In the genomic region with DNA sequence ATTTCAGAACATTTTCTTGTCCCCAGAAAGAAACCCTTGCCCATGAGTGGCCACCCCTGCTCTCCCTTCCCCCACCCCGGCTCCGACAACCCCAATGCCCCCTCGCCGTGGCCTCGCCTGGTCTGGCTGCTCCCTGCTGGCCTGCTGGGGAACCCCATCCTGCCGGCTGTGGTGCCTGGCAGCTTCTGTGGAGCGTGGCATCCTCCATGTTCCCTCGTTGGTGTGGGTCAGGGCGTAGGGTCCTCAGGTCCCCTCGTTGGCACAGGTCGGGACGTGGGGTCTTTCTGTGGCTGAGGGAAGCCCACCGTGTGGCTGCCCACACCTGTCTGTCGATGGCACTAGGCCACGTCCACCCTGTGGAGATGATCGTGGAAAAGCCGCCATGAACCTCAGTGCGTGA, we compare ENCODE assay signal across 23 cellular contexts.
A peak's percentile ranks its signal among the peaks of the same experiment; 100 is the strongest.
DNase-seq lines count a peak whose midpoint lies in the region; ATAC-seq, FAIRE-seq and TF ChIP-seq lines count a peak whose summit lies in the region.
"Had no signal": no experiment of that assay in that cellular context is flagged by ENCODE, and none has a peak within 500 bp of the region (broad histone marks: within the 10 kb centered on the region; RNA-seq: fewer than 3 reads in every experiment).

No MANE protein-coding gene starts in this region.

- H3K27me3 ChIP-seq in heart right ventricle (no peaks in the 10 kb centered on the region), endothelial cell of umbilical vein (ENCODE audit: control insufficient read depth in 2 of 2, insufficient read depth in 2 of 2, low read length in 2 of 2) (no peaks in the 10 kb centered on the region), ovary (no peaks in the 10 kb centered on the region), upper lobe of left lung (no peaks in the 10 kb centered on the region), adrenal gland (no peaks in the 10 kb centered on the region)

- H4K20me1 ChIP-seq in endothelial cell of umbilical vein (replicated peaks; ENCODE audit: control insufficient read depth, extremely low read depth, insufficient read depth, low read length) = no peaks in the 10 kb centered on the region

- H3K9me3 ChIP-seq in heart right ventricle (no peaks in the 10 kb centered on the region), endothelial cell of umbilical vein (replicated peaks; ENCODE audit: control insufficient read depth, insufficient read depth, low read length) (no peaks in the 10 kb centered on the region), ovary (no peaks in the 10 kb centered on the region), upper lobe of left lung (no peaks in the 10 kb centered on the region), adrenal gland (replicated peaks in 1 of 3) (no peaks in the 10 kb centered on the region)
- H3K9me3 ChIP-seq: prostate gland had no signal

- CTCF ChIA-PET in endothelial cell of umbilical vein (lab: Charles Lee) = no interaction called here

- no peak for FAIRE-seq in endothelial cell of umbilical vein (lab: Jason Lieb, UNC)
- FAIRE-seq: GM12892, small intestine, urothelium cell line had no signal

- intact Hi-C loops in heart right ventricle (cut with DNase I) (loop anchor here in 7 of 10 donors (1.0 to 5.0 kb wide), 7 partner anchors 49 to 70 kb away; a partner anchor contains a TSS), left cardiac atrium (cut with DNase I) (loop anchor here in 1 of 2 donors (5.0 kb wide), 1 partner anchor 50 kb away; no protein-coding TSS in a partner anchor), endothelial cell of umbilical vein (cut with micrococcal nuclease) (loop anchor here (1.0 kb wide), 4 partner anchors 28 to 71 kb away; no protein-coding TSS in a partner anchor), ovary (cut with DNase I) (no loop called here), adrenal gland (cut with DNase I) (no loop called here)

- H3K79me2 ChIP-seq in endothelial cell of umbilical vein (ENCODE audit: control insufficient read depth, insufficient read depth, low read length) = no peaks in the 10 kb centered on the region

- BruUV-seq in endothelial cell of umbilical vein (replicated peaks; lab: Mats Ljungman, UMichigan) = no TSS peak

- DNase-seq in heart right ventricle (no peak), left cardiac atrium (no peak), endothelial cell of umbilical vein (ENCODE audit: low read depth, low spot score) (no peak), ovary (peak in 3 of 5 donors; percentile 17 to 50 (median 48)), upper lobe of left lung (peak in 1 of 2 donors; percentile 71), adrenal gland (no peak), middle frontal gyrus (ENCODE audit: extremely low spot score, low spot score) (no peak)
- DNase-seq: activated CD4-positive, CD25-positive, alpha-beta regulatory T cell; activated CD8-positive, alpha-beta T cell treated with anti-CD3 and anti-CD28 coated beads for 36 hours; activated T-cell treated with anti-CD3 and anti-CD28 coated beads, Interleukin-2, amount 50 U/mL, for 1 hour; cerebellar nuclear complex; effector memory CD8-positive, alpha-beta T cell; NCI-H1092 treated with DMSO at 0.1 percent for 48 hours; NCI-H2029 treated with DMSO at 0.1 percent for 48 hours; NCI-H82; stimulated activated CD4-positive, alpha-beta T cell treated with anti-CD3 and anti-CD28 coated beads, Interleukin-4, amount 100 ng/mL, for 1 hour; stimulated activated naive CD8-positive, alpha-beta T cell treated with anti-CD3 and anti-CD28 coated beads, Interleukin-15, amount 100 ng/mL, for 72 hours had no signal

- TF ChIP-seq EP300 in ovary (IDR thresholded peaks at IDR 0.05) (no peak), upper lobe of left lung (IDR thresholded peaks at IDR 0.05) (no peak)

- no peaks in the 10 kb centered on the region for H3K9me1 ChIP-seq in endothelial cell of umbilical vein (replicated peaks; ENCODE audit: control insufficient read depth, extremely low read depth, insufficient read depth, low read length)

- H3K36me3 ChIP-seq in heart right ventricle (peaks cover 0 to 68% (median 6%) of the 10 kb centered on the region in 9 donors), endothelial cell of umbilical vein (ENCODE audit: control insufficient read depth in 2 of 2, extremely low read depth in 1 of 2, insufficient read depth in 2 of 2, low read length in 2 of 2) (peaks cover 0 to 21% of the 10 kb centered on the region in 2 experiments), ovary (no peaks in the 10 kb centered on the region), upper lobe of left lung (peaks cover 0 to 48% (median 17%) of the 10 kb centered on the region in 4 donors), adrenal gland (replicated peaks in 1 of 2) (peaks cover 0 to 13% of the 10 kb centered on the region in 2 donors)
- H3K36me3 ChIP-seq: prostate gland had no signal

- dilution Hi-C loops in endothelial cell of umbilical vein (cut with MboI; ENCODE audit: extremely low pct_ligation_motif_present, low sequenced_read_pairs) = no loop called here

- H3K27ac ChIP-seq in heart right ventricle (peak overlapping the region in 8 of 10 donors; percentile 49 to 91 (median 78)), endothelial cell of umbilical vein (ENCODE audit: insufficient read depth, low read depth, low read length) (peak overlapping the region; percentile 98), ovary (no peak overlapping the region), upper lobe of left lung (peak overlapping the region; percentile 67 to 90 (median 80)), adrenal gland (no peak overlapping the region)
- H3K27ac ChIP-seq: HL-60, prostate gland had no signal

- H3K4me3 ChIP-seq in heart right ventricle (no peak overlapping the region), endothelial cell of umbilical vein (replicated peaks in 1 of 3; ENCODE audit: insufficient read depth in 1 of 3, low read depth in 1 of 3, low read length in 3 of 3) (no peak overlapping the region), ovary (no peak overlapping the region), upper lobe of left lung (no peak overlapping the region), adrenal gland (no peak overlapping the region)
- H3K4me3 ChIP-seq: prostate gland had no signal

- TF ChIP-seq CTCF in heart right ventricle (IDR thresholded peaks at IDR 0.05) = no peak
- TF ChIP-seq CTCF in endothelial cell of umbilical vein (IDR thresholded peaks at IDR 0.05; ENCODE audit: extremely low read depth in 1 of 2, insufficient read depth in 1 of 2, low read depth in 1 of 2, low read length in 2 of 2) = no peak
- no peak for TF ChIP-seq CTCF in ovary (IDR thresholded peaks at IDR 0.05)
- TF ChIP-seq CTCF in upper lobe of left lung (IDR thresholded peaks at IDR 0.05) = no peak
- TF ChIP-seq CTCF in adrenal gland (IDR thresholded peaks at IDR 0.05) = no peak

- no peak overlapping the region for H3K9ac ChIP-seq in endothelial cell of umbilical vein (replicated peaks; ENCODE audit: extremely low read depth, insufficient read depth, low read length)

- ATAC-seq in heart right ventricle = no peak
- ATAC-seq in left cardiac atrium = no peak
- ATAC-seq in upper lobe of left lung (ENCODE audit: low FRiP score in 2 of 2) = no peak
- no peak for ATAC-seq in HG03095 (IDR thresholded peaks at IDR 0.05; ENCODE audit: unreplicated experiment)
- ATAC-seq: activated CD8-positive, alpha-beta T cell treated with anti-CD3 and anti-CD28 coated beads for 36 hours; effector memory CD8-positive, alpha-beta T cell; stimulated activated naive CD8-positive, alpha-beta T cell treated with anti-CD3 and anti-CD28 coated beads, Interleukin-15, amount 100 ng/mL, for 72 hours had no signal

- POLR2A ChIA-PET in endothelial cell of umbilical vein (lab: Charles Lee) = no interaction called here

- no peak overlapping the region for H2AFZ ChIP-seq in endothelial cell of umbilical vein (ENCODE audit: low read depth, low read length)

- TF ChIP-seq POLR2A in endothelial cell of umbilical vein (IDR thresholded peaks at IDR 0.05; ENCODE audit: low read depth, low read length) (no peak), ovary (IDR thresholded peaks at IDR 0.05) (no peak), upper lobe of left lung (IDR thresholded peaks at IDR 0.05) (no peak), adrenal gland (IDR thresholded peaks at IDR 0.05) (no peak)

- 90 to 94% methylated on average over 18 of the region's 18 CpGs for WGBS in heart right ventricle, 2 donors
- 89 to 94% (median 89%) methylated on average over 13 to 18 of the region's 18 CpGs for WGBS in ovary, 3 donors
- 92 to 98% methylated on average over 9 to 17 of the region's 18 CpGs for WGBS in upper lobe of left lung, 2 donors
- 85 to 92% (median 89%) methylated on average over 13 to 18 of the region's 18 CpGs for WGBS in adrenal gland, 4 donors

- H3K4me1 ChIP-seq in heart right ventricle (peaks cover 17 to 52% (median 43%) of the 10 kb centered on the region in 9 donors), endothelial cell of umbilical vein (ENCODE audit: control insufficient read depth, extremely low read depth, insufficient read depth, low read length) (peaks cover 40% of the 10 kb centered on the region), ovary (ENCODE audit: insufficient read depth) (peaks cover 7% of the 10 kb centered on the region), upper lobe of left lung (peaks cover 17 to 57% (median 34%) of the 10 kb centered on the region in 4 donors), adrenal gland (replicated peaks in 1 of 2) (no peaks in the 10 kb centered on the region)

- H3K4me2 ChIP-seq in endothelial cell of umbilical vein (ENCODE audit: insufficient read depth, low read length) = no peak overlapping the region

TF ChIP-seq in endothelial cell of umbilical vein, 7 proteins besides CTCF, POLR2A, EP300 and RAD21:
- no peak for TF ChIP-seq GATA2 (IDR thresholded peaks at IDR 0.05; ENCODE audit: insufficient read depth, insufficient read length, low read depth, low read length)
- TF ChIP-seq EZH2 (IDR thresholded peaks at IDR 0.05; ENCODE audit: borderline replicate concordance, low read depth, low read length, severe bottlenecking) = no peak
- no peak for TF ChIP-seq FOS (IDR thresholded peaks at IDR 0.05; ENCODE audit: borderline replicate concordance, insufficient read depth, low read length)
- TF ChIP-seq, protein P1, sequence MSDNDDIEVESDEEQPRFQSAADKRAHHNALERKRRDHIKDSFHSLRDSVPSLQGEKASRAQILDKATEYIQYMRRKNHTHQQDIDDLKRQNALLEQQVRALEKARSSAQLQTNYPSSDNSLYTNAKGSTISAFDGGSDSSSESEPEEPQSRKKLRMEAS (IDR thresholded peaks at IDR 0.05; ENCODE audit: insufficient read depth, insufficient read length) = no peak
- TF ChIP-seq JUN (IDR thresholded peaks at IDR 0.05; ENCODE audit: borderline replicate concordance, insufficient read depth, insufficient read length, low read depth) = no peak
- TF ChIP-seq MYC (IDR thresholded peaks at IDR 0.05; ENCODE audit: low read depth, low read length) = no peak
- no peak for TF ChIP-seq POLR2AphosphoS5 (IDR thresholded peaks at IDR 0.05; ENCODE audit: insufficient read depth, low read depth, low read length)
TF ChIP-seq in endothelial cell of umbilical vein: peak in this region for 0.

Comparison
In these comparisons a context has a peak if more than half of its experiments do, and no peak if none do; other contexts are left out.
1. DNase-seq: peak in ovary (3 of 5); none in heart right ventricle (0 of 2), left cardiac atrium (single experiment), endothelial cell of umbilical vein (single experiment), adrenal gland (0 of 7) and middle frontal gyrus (single experiment).
2. H3K27ac ChIP-seq: peak in heart right ventricle (8 of 10), endothelial cell of umbilical vein (single experiment) and upper lobe of left lung (4 of 4); none in ovary (0 of 2) and adrenal gland (0 of 5).
3. intact Hi-C loops: an anchor here in heart right ventricle (1.0 to 5.0 kb wide) and endothelial cell of umbilical vein (1.0 kb wide); none called in ovary and adrenal gland.